Comparison of ENCODE assay signal across 1 cellular context in the genomic region with DNA sequence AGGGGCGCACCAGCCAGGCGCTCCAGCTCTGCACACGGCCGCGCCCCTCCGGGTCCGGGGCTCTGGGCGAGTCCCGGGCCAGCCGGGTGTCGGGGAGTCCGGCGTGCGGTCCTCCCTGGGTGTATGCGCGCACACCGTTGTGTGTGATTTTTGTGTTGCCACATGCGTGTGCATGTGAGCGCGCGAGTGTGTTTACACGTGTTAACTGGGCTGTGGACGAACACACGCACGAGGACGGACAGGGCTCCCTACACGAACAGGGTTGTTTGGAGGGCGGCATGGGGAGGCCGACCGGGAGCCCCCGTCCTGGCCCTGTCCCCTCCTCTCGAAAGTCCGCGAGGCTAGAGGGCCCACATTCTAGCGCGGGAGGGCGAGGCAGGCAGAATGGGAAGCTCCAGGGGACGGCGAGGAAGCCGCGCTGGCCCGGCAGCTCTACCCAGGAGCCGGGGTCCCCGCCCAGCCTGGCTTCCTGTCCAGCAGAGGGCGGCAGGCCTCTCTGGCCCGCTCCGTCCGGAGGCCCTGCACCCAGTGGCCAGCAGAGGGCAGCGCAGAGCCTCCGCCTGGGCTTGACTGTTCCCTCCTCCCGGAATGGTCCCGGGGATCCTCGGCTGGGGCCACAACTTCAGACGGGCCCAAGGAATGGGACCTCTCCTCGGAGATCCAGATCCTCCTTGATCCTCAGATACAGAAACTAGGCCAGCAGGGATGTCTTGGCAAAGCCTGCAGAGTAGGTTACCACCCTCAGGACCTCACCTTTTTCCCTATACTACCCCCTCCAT.
A peak's percentile ranks its signal among the peaks of the same experiment; 100 is the strongest.
TF ChIP-seq lines count a peak whose summit lies in the region.

No MANE protein-coding gene starts in this region.

TF ChIP-seq in WTC11, 78 proteins besides CTCF, POLR2A, EP300 and RAD21 (continued from another document and continues in another):
- TF ChIP-seq FOXP4 (CRISPR knock-in tag; IDR thresholded peaks at IDR 0.05): no peak
- peak; percentile 19; the same call in 1 of the 2 replicates for TF ChIP-seq MYBL2 (CRISPR knock-in tag; IDR thresholded peaks at IDR 0.05)
- 0 out of 2 replicates have a peak, but pooled peaks have one; percentile 22 for TF ChIP-seq ZNF138 (CRISPR knock-in tag; conservative IDR thresholded peaks at IDR 0.05)
- TF ChIP-seq RELA (CRISPR knock-in tag; IDR thresholded peaks at IDR 0.05; ENCODE audit: borderline replicate concordance): peak; percentile 81; the same call in 1 of the 2 replicates
- peak; percentile 19; the same call in 1 of the 2 replicates for TF ChIP-seq ARID4B (CRISPR knock-in tag; IDR thresholded peaks at IDR 0.05; ENCODE audit: borderline replicate concordance)
- TF ChIP-seq ZNF416 (CRISPR knock-in tag; IDR thresholded peaks at IDR 0.05): 0 out of 2 replicates have a peak, but pooled peaks have one; percentile 13
- TF ChIP-seq, protein P1, sequence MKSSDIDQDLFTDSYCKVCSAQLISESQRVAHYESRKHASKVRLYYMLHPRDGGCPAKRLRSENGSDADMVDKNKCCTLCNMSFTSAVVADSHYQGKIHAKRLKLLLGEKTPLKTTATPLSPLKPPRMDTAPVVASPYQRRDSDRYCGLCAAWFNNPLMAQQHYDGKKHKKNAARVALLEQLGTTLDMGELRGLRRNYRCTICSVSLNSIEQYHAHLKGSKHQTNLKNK (CRISPR knock-in tag; IDR thresholded peaks at IDR 0.05): no peak
- TF ChIP-seq ZNF121 (CRISPR knock-in tag; IDR thresholded peaks at IDR 0.05): peak; percentile 99
- peak; percentile 88 for TF ChIP-seq ZNF263 (CRISPR knock-in tag; IDR thresholded peaks at IDR 0.05; ENCODE audit: low read depth)
- TF ChIP-seq FOXK1 (CRISPR knock-in tag; IDR thresholded peaks at IDR 0.05): peak; percentile 38; the same call in 1 of the 2 replicates
- TF ChIP-seq, protein P2, sequence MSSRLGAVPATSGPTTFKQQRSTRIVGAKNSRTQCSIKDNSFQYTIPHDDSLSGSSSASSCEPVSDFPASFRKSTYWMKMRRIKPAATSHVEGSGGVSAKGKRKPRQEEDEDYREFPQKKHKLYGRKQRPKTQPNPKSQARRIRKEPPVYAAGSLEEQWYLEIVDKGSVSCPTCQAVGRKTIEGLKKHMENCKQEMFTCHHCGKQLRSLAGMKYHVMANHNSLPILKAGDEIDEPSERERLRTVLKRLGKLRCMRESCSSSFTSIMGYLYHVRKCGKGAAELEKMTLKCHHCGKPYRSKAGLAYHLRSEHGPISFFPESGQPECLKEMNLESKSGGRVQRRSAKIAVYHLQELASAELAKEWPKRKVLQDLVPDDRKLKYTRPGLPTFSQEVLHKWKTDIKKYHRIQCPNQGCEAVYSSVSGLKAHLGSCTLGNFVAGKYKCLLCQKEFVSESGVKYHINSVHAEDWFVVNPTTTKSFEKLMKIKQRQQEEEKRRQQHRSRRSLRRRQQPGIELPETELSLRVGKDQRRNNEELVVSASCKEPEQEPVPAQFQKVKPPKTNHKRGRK (CRISPR knock-in tag; IDR thresholded peaks at IDR 0.05; ENCODE audit: borderline replicate concordance): 0 out of 2 replicates have a peak, but pooled peaks have one; percentile 53
- 0 out of 2 replicates have a peak, but pooled peaks have one; percentile 19 for TF ChIP-seq ZNF281 (CRISPR knock-in tag; IDR thresholded peaks at IDR 0.05)
- TF ChIP-seq, protein P3, sequence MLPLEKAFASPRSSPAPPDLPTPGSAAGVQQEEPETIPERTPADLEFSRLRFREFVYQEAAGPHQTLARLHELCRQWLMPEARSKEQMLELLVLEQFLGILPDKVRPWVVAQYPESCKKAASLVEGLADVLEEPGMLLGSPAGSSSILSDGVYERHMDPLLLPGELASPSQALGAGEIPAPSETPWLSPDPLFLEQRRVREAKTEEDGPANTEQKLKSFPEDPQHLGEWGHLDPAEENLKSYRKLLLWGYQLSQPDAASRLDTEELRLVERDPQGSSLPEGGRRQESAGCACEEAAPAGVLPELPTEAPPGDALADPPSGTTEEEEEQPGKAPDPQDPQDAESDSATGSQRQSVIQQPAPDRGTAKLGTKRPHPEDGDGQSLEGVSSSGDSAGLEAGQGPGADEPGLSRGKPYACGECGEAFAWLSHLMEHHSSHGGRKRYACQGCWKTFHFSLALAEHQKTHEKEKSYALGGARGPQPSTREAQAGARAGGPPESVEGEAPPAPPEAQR (CRISPR knock-in tag; IDR thresholded peaks at IDR 0.05): no peak
- no peak for TF ChIP-seq ATF2 (CRISPR knock-in tag; IDR thresholded peaks at IDR 0.05; ENCODE audit: borderline replicate concordance, low read depth)
- TF ChIP-seq NR3C1 (CRISPR knock-in tag; conservative IDR thresholded peaks at IDR 0.05; ENCODE audit: low read depth): no peak; the same call in 1 of the 2 replicates
- TF ChIP-seq, protein P4, sequence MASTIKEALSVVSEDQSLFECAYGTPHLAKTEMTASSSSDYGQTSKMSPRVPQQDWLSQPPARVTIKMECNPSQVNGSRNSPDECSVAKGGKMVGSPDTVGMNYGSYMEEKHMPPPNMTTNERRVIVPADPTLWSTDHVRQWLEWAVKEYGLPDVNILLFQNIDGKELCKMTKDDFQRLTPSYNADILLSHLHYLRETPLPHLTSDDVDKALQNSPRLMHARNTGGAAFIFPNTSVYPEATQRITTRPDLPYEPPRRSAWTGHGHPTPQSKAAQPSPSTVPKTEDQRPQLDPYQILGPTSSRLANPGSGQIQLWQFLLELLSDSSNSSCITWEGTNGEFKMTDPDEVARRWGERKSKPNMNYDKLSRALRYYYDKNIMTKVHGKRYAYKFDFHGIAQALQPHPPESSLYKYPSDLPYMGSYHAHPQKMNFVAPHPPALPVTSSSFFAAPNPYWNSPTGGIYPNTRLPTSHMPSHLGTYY (CRISPR knock-in tag; IDR thresholded peaks at IDR 0.05): peak; percentile 59; the same call in 1 of the 2 replicates
- TF ChIP-seq, protein P5, sequence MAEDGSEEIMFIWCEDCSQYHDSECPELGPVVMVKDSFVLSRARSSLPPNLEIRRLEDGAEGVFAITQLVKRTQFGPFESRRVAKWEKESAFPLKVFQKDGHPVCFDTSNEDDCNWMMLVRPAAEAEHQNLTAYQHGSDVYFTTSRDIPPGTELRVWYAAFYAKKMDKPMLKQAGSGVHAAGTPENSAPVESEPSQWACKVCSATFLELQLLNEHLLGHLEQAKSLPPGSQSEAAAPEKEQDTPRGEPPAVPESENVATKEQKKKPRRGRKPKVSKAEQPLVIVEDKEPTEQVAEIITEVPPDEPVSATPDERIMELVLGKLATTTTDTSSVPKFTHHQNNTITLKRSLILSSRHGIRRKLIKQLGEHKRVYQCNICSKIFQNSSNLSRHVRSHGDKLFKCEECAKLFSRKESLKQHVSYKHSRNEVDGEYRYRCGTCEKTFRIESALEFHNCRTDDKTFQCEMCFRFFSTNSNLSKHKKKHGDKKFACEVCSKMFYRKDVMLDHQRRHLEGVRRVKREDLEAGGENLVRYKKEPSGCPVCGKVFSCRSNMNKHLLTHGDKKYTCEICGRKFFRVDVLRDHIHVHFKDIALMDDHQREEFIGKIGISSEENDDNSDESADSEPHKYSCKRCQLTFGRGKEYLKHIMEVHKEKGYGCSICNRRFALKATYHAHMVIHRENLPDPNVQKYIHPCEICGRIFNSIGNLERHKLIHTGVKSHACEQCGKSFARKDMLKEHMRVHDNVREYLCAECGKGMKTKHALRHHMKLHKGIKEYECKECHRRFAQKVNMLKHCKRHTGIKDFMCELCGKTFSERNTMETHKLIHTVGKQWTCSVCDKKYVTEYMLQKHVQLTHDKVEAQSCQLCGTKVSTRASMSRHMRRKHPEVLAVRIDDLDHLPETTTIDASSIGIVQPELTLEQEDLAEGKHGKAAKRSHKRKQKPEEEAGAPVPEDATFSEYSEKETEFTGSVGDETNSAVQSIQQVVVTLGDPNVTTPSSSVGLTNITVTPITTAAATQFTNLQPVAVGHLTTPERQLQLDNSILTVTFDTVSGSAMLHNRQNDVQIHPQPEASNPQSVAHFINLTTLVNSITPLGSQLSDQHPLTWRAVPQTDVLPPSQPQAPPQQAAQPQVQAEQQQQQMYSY (CRISPR knock-in tag; IDR thresholded peaks at IDR 0.05): no peak; the same call in 1 of the 2 replicates
- TF ChIP-seq AFF4 (CRISPR knock-in tag; IDR thresholded peaks at IDR 0.05; ENCODE audit: borderline replicate concordance): 0 out of 2 replicates have a peak, but pooled peaks have one; percentile 20
